ENCODE assay signal across 23 cellular contexts in genomic region chr7:84780158-84781124, GRCh38.
"Had no signal": no experiment of that assay in that cellular context is flagged by ENCODE, and none has a peak within 500 bp of the region (broad histone marks: within the 10 kb centered on the region; RNA-seq: fewer than 3 reads in every experiment).

No MANE protein-coding gene starts in this region.

- H3K79me2 ChIP-seq: hepatocyte had no signal

- DNase-seq: activated CD4-positive, alpha-beta T cell treated with anti-CD3 and anti-CD28 coated beads for 1 hour; activated CD8-positive, alpha-beta memory T cell treated with anti-CD3 and anti-CD28 coated beads for 24 hours; activated CD8-positive, alpha-beta memory T cell treated with anti-CD3 and anti-CD28 coated beads, Interleukin-2, amount 50 U/mL, for 48 hours; activated naive CD8-positive, alpha-beta T cell treated with anti-CD3 and anti-CD28 coated beads, Interleukin-2, amount 10 ng/mL, durations not matched to agents 7 days and 5 days; activated T-cell treated with anti-CD3 and anti-CD28 coated beads, Interleukin-2, amount 50 U/mL, for 72 hours; amygdala; body of pancreas; central memory CD4-positive, alpha-beta T cell; colonic mucosa; foreskin keratinocyte; left cardiac atrium; stimulated activated CD4-positive, alpha-beta T cell treated with anti-CD3 and anti-CD28 coated beads, Interleukin-4, amount 100 ng/mL, for 4 hours; stimulated activated naive CD4-positive, alpha-beta T cell; substantia nigra; T-helper 17 cell; tibial artery; WERI-Rb-1 had no signal

- H3K27me3 Mint-ChIP-seq: activated naive CD8-positive, alpha-beta T cell treated with anti-CD3 and anti-CD28 coated beads, Interleukin-2, amount 10 ng/mL, durations not matched to agents 7 days and 5 days; T-helper 17 cell had no signal

- H3K27ac Mint-ChIP-seq: activated naive CD8-positive, alpha-beta T cell treated with anti-CD3 and anti-CD28 coated beads, Interleukin-2, amount 10 ng/mL, durations not matched to agents 7 days and 5 days; activated T-cell treated with anti-CD3 and anti-CD28 coated beads, Interleukin-2, amount 50 U/mL, for 72 hours; T-helper 17 cell had no signal

- H3K9me3 Mint-ChIP-seq: activated naive CD8-positive, alpha-beta T cell treated with anti-CD3 and anti-CD28 coated beads, Interleukin-2, amount 10 ng/mL, durations not matched to agents 7 days and 5 days had no signal

- H3K4me1 Mint-ChIP-seq: activated naive CD8-positive, alpha-beta T cell treated with anti-CD3 and anti-CD28 coated beads, Interleukin-2, amount 10 ng/mL, durations not matched to agents 7 days and 5 days; T-helper 17 cell had no signal

- H3K4me1 ChIP-seq: body of pancreas, colonic mucosa, foreskin keratinocyte, psoas muscle, right lobe of liver, vagina had no signal

- H3K27me3 ChIP-seq: body of pancreas, colonic mucosa, foreskin keratinocyte, hepatocyte, ovary, right lobe of liver, tibial artery, vagina had no signal

- H3K9me3 ChIP-seq: body of pancreas, colonic mucosa, ovary, psoas muscle, right lobe of liver, tibial artery, vagina had no signal

- H2AFZ ChIP-seq: hepatocyte had no signal

- ATAC-seq: body of pancreas, foreskin keratinocyte, psoas muscle, T-helper 17 cell had no signal

- H3K36me3 ChIP-seq: colonic mucosa, ovary, right lobe of liver, tibial artery, vagina, WERI-Rb-1 had no signal

- H3K4me3 ChIP-seq: body of pancreas, colonic mucosa, hepatocyte, ovary, psoas muscle, right lobe of liver, smooth muscle cell, tibial artery, vagina had no signal

- H3K27ac ChIP-seq: body of pancreas, colonic mucosa, foreskin keratinocyte, hepatocyte, ovary, psoas muscle, right lobe of liver, tibial artery, vagina, WERI-Rb-1 had no signal

- H3K4me2 ChIP-seq: hepatocyte, smooth muscle cell had no signal

- H3K4me3 Mint-ChIP-seq: activated naive CD8-positive, alpha-beta T cell treated with anti-CD3 and anti-CD28 coated beads, Interleukin-2, amount 10 ng/mL, durations not matched to agents 7 days and 5 days; activated T-cell treated with anti-CD3 and anti-CD28 coated beads, Interleukin-2, amount 50 U/mL, for 72 hours; T-helper 17 cell had no signal

- H3K36me3 Mint-ChIP-seq: activated naive CD8-positive, alpha-beta T cell treated with anti-CD3 and anti-CD28 coated beads, Interleukin-2, amount 10 ng/mL, durations not matched to agents 7 days and 5 days had no signal
